ENCODE assay signal across 2 cellular contexts in genomic region chr10:30330512-30331168, GRCh38.
TF ChIP-seq lines count a peak whose summit lies in the region.

No MANE protein-coding gene starts in this region.

TF ChIP-seq in HepG2, 621 proteins besides CTCF, POLR2A, EP300 and RAD21:
- TF ChIP-seq THAP9 (CRISPR knock-in tag; IDR thresholded peaks at IDR 0.05; ENCODE audit: borderline replicate concordance) (no peak), ZNF12 (CRISPR knock-in tag; IDR thresholded peaks at IDR 0.05) (peak; percentile 72; the same call in 1 of the 2 replicates), GATAD2A (CRISPR knock-in tag; IDR thresholded peaks at IDR 0.05) (no peak), FOXC1 (CRISPR knock-in tag; IDR thresholded peaks at IDR 0.05; ENCODE audit: borderline replicate concordance) (no peak)

TF ChIP-seq in K562, 482 proteins besides CTCF, POLR2A, EP300 and RAD21:
- TF ChIP-seq ZBED1 (IDR thresholded peaks at IDR 0.05) (no peak), TSC22D4 (tag; IDR thresholded peaks at IDR 0.05) (no peak), ZNF12 (CRISPR knock-in tag; IDR thresholded peaks at IDR 0.05) (peak; percentile 73; the same call in 1 of the 2 replicates), TAF1 (IDR thresholded peaks at IDR 0.05; ENCODE audit: control insufficient read depth, extremely low read depth, insufficient read depth, low read length, severe bottlenecking) (no peak), SRSF3 (IDR thresholded peaks at IDR 0.05; ENCODE audit: insufficient read depth, low read length) (no peak), MIER1 (IDR thresholded peaks at IDR 0.05; ENCODE audit: low read depth) (no peak), CC2D1A (IDR thresholded peaks at IDR 0.05) (no peak), CBX2 (IDR thresholded peaks at IDR 0.05; ENCODE audit: insufficient read depth, low read length, poor library complexity, severe bottlenecking) (no peak)
